In the genomic region with DNA sequence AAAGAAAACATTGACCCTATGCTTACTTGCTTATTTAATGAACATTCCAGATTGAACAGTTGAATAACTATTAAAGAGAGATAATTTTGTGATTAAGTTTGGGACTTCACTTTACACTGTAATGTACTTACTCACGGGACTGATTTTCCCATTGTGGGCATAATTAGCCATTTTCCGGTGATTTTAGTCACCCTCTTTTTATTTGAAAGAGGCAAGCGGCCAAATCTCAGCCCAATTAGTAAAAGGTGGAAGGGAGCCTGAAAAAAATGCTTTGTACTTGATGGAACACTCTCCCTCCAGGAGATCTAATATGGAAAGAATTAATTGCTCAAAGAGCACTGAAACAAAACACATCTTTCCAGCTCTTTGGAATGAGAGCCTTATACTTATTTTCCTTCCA, we compare ENCODE assay signal across 21 cellular contexts. TPM values are rescaled to one million over a fixed set of nuclear protein-coding genes. Genes with fewer than 3 reads are reported as not detected.
A peak's percentile ranks its signal among the peaks of the same experiment; 100 is the strongest.
DNase-seq lines count a peak whose midpoint lies in the region; ATAC-seq, FAIRE-seq and TF ChIP-seq lines count a peak whose summit lies in the region.
"Had no signal": no experiment of that assay in that cellular context is flagged by ENCODE, and none has a peak within 500 bp of the region (broad histone marks: within the 10 kb centered on the region; RNA-seq: fewer than 3 reads in every experiment).

No MANE protein-coding gene starts in this region.

- no peak overlapping the region for H3K4me2 ChIP-seq in endothelial cell of umbilical vein (ENCODE audit: insufficient read depth, low read length)
- H3K4me2 ChIP-seq: GM23338 had no signal

- H3K9ac ChIP-seq in endothelial cell of umbilical vein (replicated peaks; ENCODE audit: extremely low read depth, insufficient read depth, low read length) = no peak overlapping the region

- CTCF ChIA-PET in endothelial cell of umbilical vein (lab: Charles Lee) = no interaction called here

- no peak for TF ChIP-seq CTCF in left ventricle myocardium inferior (IDR thresholded peaks at IDR 0.05; ENCODE audit: borderline replicate concordance)
- no peak for TF ChIP-seq CTCF in endothelial cell of umbilical vein (IDR thresholded peaks at IDR 0.05; ENCODE audit: extremely low read depth in 1 of 2, insufficient read depth in 1 of 2, low read depth in 1 of 2, low read length in 2 of 2)
- no peak for TF ChIP-seq CTCF in upper lobe of left lung (IDR thresholded peaks at IDR 0.05)

- ATAC-seq in HG03135 (IDR thresholded peaks at IDR 0.05; ENCODE audit: unreplicated experiment) (no peak), upper lobe of left lung (ENCODE audit: low FRiP score in 2 of 2) (no peak)
- ATAC-seq: GM23338, HepG2 had no signal

- no peaks in the 10 kb centered on the region for H3K9me1 ChIP-seq in endothelial cell of umbilical vein (replicated peaks; ENCODE audit: control insufficient read depth, extremely low read depth, insufficient read depth, low read length)

- peaks cover 85% of the 10 kb centered on the region for H3K79me2 ChIP-seq in endothelial cell of umbilical vein (ENCODE audit: control insufficient read depth, insufficient read depth, low read length)

- peaks cover 7% of the 10 kb centered on the region for H4K20me1 ChIP-seq in endothelial cell of umbilical vein (replicated peaks; ENCODE audit: control insufficient read depth, extremely low read depth, insufficient read depth, low read length)

- H2AFZ ChIP-seq in endothelial cell of umbilical vein (ENCODE audit: low read depth, low read length) = no peak overlapping the region
- H2AFZ ChIP-seq: GM23338 had no signal

- DNase-seq in left ventricle myocardium inferior = no peak
- DNase-seq in cardiac septum (ENCODE audit: low spot score) = no peak
- peak; percentile 84 for DNase-seq in NCI-H1105 treated with DMSO at 0.1 percent for 48 hours (lab: John Stamatoyannopoulos, UW)
- peak; percentile 59 for DNase-seq in endothelial cell of umbilical vein (ENCODE audit: low read depth, low spot score)
- DNase-seq in upper lobe of left lung = no peak
- DNase-seq: ACHN; BE2C; C1 segment of cervical spinal cord; Caco-2; CD4-positive, CD25-positive, alpha-beta regulatory T cell; CD8-positive, alpha-beta memory T cell; HCEC 1CT; HFFc6 had no signal

- 78 to 85% methylated on average over 3 of the region's 3 CpGs for WGBS in upper lobe of left lung, 2 donors

- dilution Hi-C loops in endothelial cell of umbilical vein (cut with MboI; ENCODE audit: extremely low pct_ligation_motif_present, low sequenced_read_pairs) = no loop called here

- no peak for FAIRE-seq in endothelial cell of umbilical vein (lab: Jason Lieb, UNC)
- FAIRE-seq: D721Med, GM12892, GM18507, H54, HepG2 had no signal

- no peaks in the 10 kb centered on the region for H3K27me3 ChIP-seq in left ventricle myocardium inferior (ENCODE audit: low read depth)
- H3K27me3 ChIP-seq in endothelial cell of umbilical vein (ENCODE audit: control insufficient read depth in 2 of 2, insufficient read depth in 2 of 2, low read length in 2 of 2) = no peaks in the 10 kb centered on the region
- no peaks in the 10 kb centered on the region for H3K27me3 ChIP-seq in upper lobe of left lung
- H3K27me3 ChIP-seq: BE2C had no signal

- no peak for TF ChIP-seq EP300 in upper lobe of left lung (IDR thresholded peaks at IDR 0.05)

- peaks cover 19% of the 10 kb centered on the region for H3K4me1 ChIP-seq in left ventricle myocardium inferior
- peaks cover 41% of the 10 kb centered on the region for H3K4me1 ChIP-seq in endothelial cell of umbilical vein (ENCODE audit: control insufficient read depth, extremely low read depth, insufficient read depth, low read length)
- H3K4me1 ChIP-seq in upper lobe of left lung = peaks cover 0 to 5% (median 1%) of the 10 kb centered on the region in 4 donors
- H3K4me1 ChIP-seq: BE2C, Caco-2 had no signal

- H3K9me3 ChIP-seq in left ventricle myocardium inferior (replicated peaks) (peaks cover 15% of the 10 kb centered on the region), endothelial cell of umbilical vein (replicated peaks; ENCODE audit: control insufficient read depth, insufficient read depth, low read length) (no peaks in the 10 kb centered on the region), upper lobe of left lung (no peaks in the 10 kb centered on the region)
- H3K9me3 ChIP-seq: BE2C, Caco-2 had no signal

- no peaks in the 10 kb centered on the region for H3K36me3 ChIP-seq in left ventricle myocardium inferior
- peaks cover 0 to 21% of the 10 kb centered on the region in 2 experiments for H3K36me3 ChIP-seq in endothelial cell of umbilical vein (ENCODE audit: control insufficient read depth in 2 of 2, extremely low read depth in 1 of 2, insufficient read depth in 2 of 2, low read length in 2 of 2)
- no peaks in the 10 kb centered on the region for H3K36me3 ChIP-seq in upper lobe of left lung
- H3K36me3 ChIP-seq: BE2C had no signal

- H3K27ac ChIP-seq in left ventricle myocardium inferior (replicated peaks) (peak overlapping the region; percentile 24), endothelial cell of umbilical vein (ENCODE audit: insufficient read depth, low read depth, low read length) (no peak overlapping the region), upper lobe of left lung (no peak overlapping the region)

- intact Hi-C loops in left ventricle myocardium inferior (cut with micrococcal nuclease) = no loop called here
- intact Hi-C loops in cardiac septum (cut with DNase I) = no loop called here
- intact Hi-C loops in endothelial cell of umbilical vein (cut with micrococcal nuclease) = no loop called here

- H3K4me3 ChIP-seq in left ventricle myocardium inferior (no peak overlapping the region), endothelial cell of umbilical vein (replicated peaks in 1 of 3; ENCODE audit: insufficient read depth in 1 of 3, low read depth in 1 of 3, low read length in 3 of 3) (no peak overlapping the region), upper lobe of left lung (no peak overlapping the region)
- H3K4me3 ChIP-seq: GM23338 had no signal

- TF ChIP-seq POLR2A in endothelial cell of umbilical vein (IDR thresholded peaks at IDR 0.05; ENCODE audit: low read depth, low read length) = no peak
- TF ChIP-seq POLR2A in upper lobe of left lung (IDR thresholded peaks at IDR 0.05) = no peak

- BruUV-seq in endothelial cell of umbilical vein (replicated peaks; lab: Mats Ljungman, UMichigan) = no TSS peak

- POLR2A ChIA-PET in endothelial cell of umbilical vein (lab: Charles Lee) = no interaction called here

TF ChIP-seq in endothelial cell of umbilical vein, 7 proteins besides CTCF, POLR2A, EP300 and RAD21:
- no peak for TF ChIP-seq JUN (IDR thresholded peaks at IDR 0.05; ENCODE audit: borderline replicate concordance, insufficient read depth, insufficient read length, low read depth)
- no peak for TF ChIP-seq MYC (IDR thresholded peaks at IDR 0.05; ENCODE audit: low read depth, low read length)
- TF ChIP-seq POLR2AphosphoS5 (IDR thresholded peaks at IDR 0.05; ENCODE audit: insufficient read depth, low read depth, low read length) = no peak
- TF ChIP-seq FOS (IDR thresholded peaks at IDR 0.05; ENCODE audit: borderline replicate concordance, insufficient read depth, low read length) = no peak
- TF ChIP-seq GATA2 (IDR thresholded peaks at IDR 0.05; ENCODE audit: insufficient read depth, insufficient read length, low read depth, low read length) = no peak
- TF ChIP-seq EZH2 (IDR thresholded peaks at IDR 0.05; ENCODE audit: borderline replicate concordance, low read depth, low read length, severe bottlenecking) = no peak
- TF ChIP-seq, protein P1, sequence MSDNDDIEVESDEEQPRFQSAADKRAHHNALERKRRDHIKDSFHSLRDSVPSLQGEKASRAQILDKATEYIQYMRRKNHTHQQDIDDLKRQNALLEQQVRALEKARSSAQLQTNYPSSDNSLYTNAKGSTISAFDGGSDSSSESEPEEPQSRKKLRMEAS (IDR thresholded peaks at IDR 0.05; ENCODE audit: insufficient read depth, insufficient read length) = no peak

RNA-seq across cellular contexts. Expression of gene CALCRL, which starts 50.2 kb away (rescaled TPM):
- 27.3 TPM for total RNA-seq in left ventricle myocardium inferior
- 28.1 TPM for total RNA-seq in cardiac septum
- 244 and 252 TPM in 2 replicates for total RNA-seq in endothelial cell of umbilical vein
- 194 and 222 TPM in 2 replicates for polyA plus RNA-seq in endothelial cell of umbilical vein
- 126 and 128 TPM in 2 replicates for polyA plus RNA-seq in endothelial cell of umbilical vein (2011; cell fraction: cytosol; rRNA removed)
- polyA plus RNA-seq in endothelial cell of umbilical vein (2011; cell fraction: nucleus; rRNA removed) = 143 and 153 TPM in 2 replicates
- polyA plus RNA-seq in endothelial cell of umbilical vein (2012) = 78.3 and 90.6 TPM in 2 replicates
- 371 and 410 TPM in 2 replicates for polyA minus RNA-seq in endothelial cell of umbilical vein
- not detected for polyA minus RNA-seq in endothelial cell of umbilical vein (2011; cell fraction: cytosol; rRNA and poly(A)+ RNA removed)
- polyA minus RNA-seq in endothelial cell of umbilical vein (2011; cell fraction: nucleus; rRNA and poly(A)+ RNA removed) = 452 and 634 TPM in 2 replicates
- total RNA-seq in upper lobe of left lung = 100 to 1,000 TPM in 2 of 6 donors, 10 to 100 TPM in 4; 30.4 to 118 (median 77.4) TPM
- total RNA-seq: Caco-2; CD8-positive, alpha-beta memory T cell had no signal
- polyA plus RNA-seq: HepG2, IgD-negative memory B cell had no signal

Comparison
In these comparisons a context has a peak if more than half of its experiments do, and no peak if none do; other contexts are left out.
1. DNase-seq: peak in NCI-H1105 treated with DMSO at 0.1 percent for 48 hours (single experiment) and endothelial cell of umbilical vein (single experiment); none in left ventricle myocardium inferior (single experiment), cardiac septum (single experiment) and upper lobe of left lung (0 of 2).